In the genomic region with DNA sequence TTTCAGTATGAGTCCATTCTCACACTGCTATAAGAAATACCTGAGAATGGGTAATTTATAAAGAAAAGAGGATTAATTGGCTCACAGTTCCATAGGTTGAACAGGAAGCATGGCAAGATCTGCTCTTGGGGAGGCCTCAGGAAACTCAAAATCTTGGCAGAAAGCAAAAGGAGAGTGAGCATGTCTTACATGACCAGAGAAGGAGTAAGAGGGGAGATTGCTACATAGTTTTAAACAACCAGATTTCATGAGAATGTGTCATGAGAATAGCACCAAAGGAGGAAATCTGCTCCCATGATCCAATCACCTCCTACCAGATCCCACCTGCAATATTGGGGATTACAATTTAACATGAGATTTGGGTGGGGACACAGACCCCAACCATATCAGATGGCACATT, we compare ENCODE assay signal across 20 cellular contexts.
"Had no signal": no experiment of that assay in that cellular context is flagged by ENCODE, and none has a peak within 500 bp of the region (broad histone marks: within the 10 kb centered on the region; RNA-seq: fewer than 3 reads in every experiment).

No MANE protein-coding gene starts in this region.

- H3K36me3 ChIP-seq: left ventricle myocardium inferior, thoracic aorta had no signal

- H3K27ac ChIP-seq: dorsolateral prefrontal cortex, epithelial cell of prostate, left ventricle myocardium inferior, parathyroid adenoma, thoracic aorta had no signal

- ATAC-seq: activated CD4-positive, CD25-positive, alpha-beta regulatory T cell treated with anti-CD3 and anti-CD28 coated beads, Interleukin-2, amount 50 U/mL, for 24 hours; naive thymus-derived CD4-positive, alpha-beta T cell; sciatic nerve; SK-N-SH treated with all-trans-retinoic acid at 6 μM for 48 hours; stimulated activated effector memory CD8-positive, alpha-beta T cell treated with anti-CD3 and anti-CD28 coated beads, Interleukin-12 subunit alpha, Interleukin-12 subunit beta, amount 100 ng/mL, for 72 hours had no signal

- H3K4me3 ChIP-seq: dorsolateral prefrontal cortex, left ventricle myocardium inferior, thoracic aorta had no signal

- DNase-seq: activated CD4-positive, alpha-beta T cell treated with anti-CD3 and anti-CD28 coated beads, Interleukin-2, amount 50 U/mL, for 1 hour; activated CD8-positive, alpha-beta memory T cell treated with anti-CD3 and anti-CD28 coated beads, Interleukin-2, amount 50 U/mL, for 48 hours; activated effector memory CD4-positive, alpha-beta T cell treated with Interleukin-2 at 50 U/mL for 16 hours; activated naive CD4-positive, alpha-beta T cell treated with anti-CD3 and anti-CD28 coated beads, Interleukin-2, amount 50 U/mL, for 16 hours; activated T-cell treated with anti-CD3 and anti-CD28 coated beads, Interleukin-2, amount 50 U/mL, for 48 hours; dorsolateral prefrontal cortex; foreskin melanocyte; glutamatergic neuron; hypothalamus; kidney; left ventricle myocardium inferior; naive thymus-derived CD4-positive, alpha-beta T cell; stimulated activated CD4-positive, alpha-beta T cell treated with anti-CD3 and anti-CD28 coated beads, Interleukin-4, amount 100 ng/mL, for 24 hours had no signal

- H3K9me3 ChIP-seq: left ventricle myocardium inferior, thoracic aorta had no signal

- H3K4me1 ChIP-seq: left ventricle myocardium inferior, parathyroid adenoma had no signal

- H3K27me3 ChIP-seq: dorsolateral prefrontal cortex had no signal
